In genomic region chr15:80507131-80507530, GRCh38 we compare ENCODE assay signal across 17 cellular contexts.
DNase-seq lines count a peak whose midpoint lies in the region; ATAC-seq, FAIRE-seq and TF ChIP-seq lines count a peak whose summit lies in the region.
"Had no signal": no experiment of that assay in that cellular context is flagged by ENCODE, and none has a peak within 500 bp of the region (broad histone marks: within the 10 kb centered on the region; RNA-seq: fewer than 3 reads in every experiment).

No MANE protein-coding gene starts in this region.

- H3K4me1 ChIP-seq in adipocyte (ENCODE audit: control insufficient read depth, insufficient read depth, low read length) = peaks cover 33% of the 10 kb centered on the region
- H3K4me1 ChIP-seq in gastroesophageal sphincter = peaks cover 0 to 23% (median 3%) of the 10 kb centered on the region in 3 donors
- H3K4me1 ChIP-seq in sigmoid colon = peaks cover 0 to 19% (median 17%) of the 10 kb centered on the region in 4 donors

- WGBS in gastroesophageal sphincter (ENCODE audit: low coverage in 1 of 2), 2 donors = 46 to 78% methylated on average over 4 to 5 of the region's 5 CpGs
- 67 to 68% methylated on average over 5 of the region's 5 CpGs for WGBS in sigmoid colon, 2 donors

- DNase-seq in ELR (ENCODE audit: low read depth) (peak; percentile 12), adipocyte (ENCODE audit: low read depth) (peak; percentile 26), sigmoid colon (no peak), ureter (ENCODE audit: low spot score) (no peak), SHP77 (lab: John Stamatoyannopoulos, UW) (no peak), urothelium cell line (ENCODE audit: low spot score) (no peak)
- DNase-seq: CD4-positive, alpha-beta T cell; DMS79 treated with DMSO at 0.1 percent for 48 hours; Karpas-422; NCI-H2029; NCI-H2171 treated with DMSO at 0.1 percent for 48 hours; NCI-H524; RPMI8226 had no signal

- no peak for FAIRE-seq in urothelium cell line (lab: Jason Lieb, UNC)
- FAIRE-seq: D721Med, H54 had no signal

- H3K27me3 ChIP-seq in adipocyte (replicated peaks; ENCODE audit: control insufficient read depth, insufficient read depth, low read length) = no peaks in the 10 kb centered on the region
- no peaks in the 10 kb centered on the region for H3K27me3 ChIP-seq in gastroesophageal sphincter
- no peaks in the 10 kb centered on the region for H3K27me3 ChIP-seq in sigmoid colon

- H3K9me3 ChIP-seq in adipocyte (ENCODE audit: control insufficient read depth, low read length) (peaks cover 17% of the 10 kb centered on the region), gastroesophageal sphincter (peaks cover 0 to 5% (median 0%) of the 10 kb centered on the region in 3 donors), sigmoid colon (no peaks in the 10 kb centered on the region)

- TF ChIP-seq EP300 in gastroesophageal sphincter (IDR thresholded peaks at IDR 0.05) = no peak
- TF ChIP-seq EP300 in sigmoid colon (IDR thresholded peaks at IDR 0.05) = no peak

- H3K36me3 ChIP-seq in adipocyte (ENCODE audit: control insufficient read depth, insufficient read depth, low read length, severe bottlenecking) = no peaks in the 10 kb centered on the region
- H3K36me3 ChIP-seq in gastroesophageal sphincter = peaks cover 0 to 7% of the 10 kb centered on the region in 2 donors
- no peaks in the 10 kb centered on the region for H3K36me3 ChIP-seq in sigmoid colon

- H3K27ac ChIP-seq in gastroesophageal sphincter = peak overlapping the region in 3 of 4 donors; percentile 65 to 75 (median 71)
- H3K27ac ChIP-seq in sigmoid colon = peak overlapping the region; percentile 13 to 72 (median 60)

- ATAC-seq in gastroesophageal sphincter = no peak
- no peak for ATAC-seq in HG03139 (IDR thresholded peaks at IDR 0.05; ENCODE audit: unreplicated experiment)

- TF ChIP-seq CTCF in gastroesophageal sphincter (IDR thresholded peaks at IDR 0.05) (no peak), sigmoid colon (IDR thresholded peaks at IDR 0.05) (no peak)

- TF ChIP-seq POLR2A in gastroesophageal sphincter (IDR thresholded peaks at IDR 0.05) (no peak), sigmoid colon (IDR thresholded peaks at IDR 0.05) (no peak)

- H3K9ac ChIP-seq in adipocyte (ENCODE audit: low read length) = peak overlapping the region; percentile 61

- intact Hi-C loops in sigmoid colon (cut with DNase I) = no loop called here

- H3K4me3 ChIP-seq in adipocyte (ENCODE audit: low read length) (peak overlapping the region; percentile 6), gastroesophageal sphincter (no peak overlapping the region), sigmoid colon (no peak overlapping the region)

Comparison
In these comparisons a context has a peak if more than half of its experiments do, and no peak if none do; other contexts are left out.
1. DNase-seq: peak in ELR (single experiment) and adipocyte (single experiment); none in sigmoid colon (single experiment), ureter (single experiment), SHP77 (0 of 2) and urothelium cell line (single experiment).